Comparison of ENCODE assay signal across 8 cellular contexts in genomic region chr2:219597552-219598307, GRCh38. TPM values are rescaled to one million over a fixed set of nuclear protein-coding genes. Genes with fewer than 3 reads are reported as not detected.
DNase-seq lines count a peak whose midpoint lies in the region; ATAC-seq lines count a peak whose summit lies in the region.

STK11IP (plus strand) TSS chr2:219597857; CDS start chr2:219598120, 263 bp downstream.

- H4K20me1 ChIP-seq in BLaER1 = no peaks in the 10 kb centered on the region

- peaks cover 3% of the 10 kb centered on the region for H3K36me3 Mint-ChIP-seq in activated CD4-positive, alpha-beta T cell treated with anti-CD3 and anti-CD28 coated beads, Interleukin-2, amount 10 ng/mL, durations not matched to agents 7 days and 5 days (ENCODE audit: low read depth)

- H3K4me2 ChIP-seq in BLaER1 = peak within 1 kb of the TSS; percentile 96

- peaks cover 21% of the 10 kb centered on the region for H3K36me3 ChIP-seq in BLaER1

- no peaks in the 10 kb centered on the region for H3K27me3 Mint-ChIP-seq in activated CD4-positive, alpha-beta T cell treated with anti-CD3 and anti-CD28 coated beads, Interleukin-2, amount 10 ng/mL, durations not matched to agents 7 days and 5 days

- peak; percentile 94 for DNase-seq in NCI-H69 (lab: John Stamatoyannopoulos, UW)
- DNase-seq in activated CD4-positive, alpha-beta T cell treated with anti-CD3 and anti-CD28 coated beads, Interleukin-2, amount 10 ng/mL, durations not matched to agents 7 days and 5 days = peak; percentile 95
- peak; percentile 33 for DNase-seq in cortex of kidney (lab: John Stamatoyannopoulos, UW)
- peak; percentile 98 to 99 for DNase-seq in left colon
- DNase-seq in stimulated activated CD4-positive, alpha-beta T cell treated with anti-CD3 and anti-CD28 coated beads, Interleukin-1b, Interleukin-23, amount 100 ng/mL, for 48 hours = peak; percentile 89

- peak within 1 kb of the TSS; percentile 96 for H3K27ac Mint-ChIP-seq in activated CD4-positive, alpha-beta T cell treated with anti-CD3 and anti-CD28 coated beads, Interleukin-2, amount 10 ng/mL, durations not matched to agents 7 days and 5 days

- peaks cover 27% of the 10 kb centered on the region for H3K4me1 Mint-ChIP-seq in activated CD4-positive, alpha-beta T cell treated with anti-CD3 and anti-CD28 coated beads, Interleukin-2, amount 10 ng/mL, durations not matched to agents 7 days and 5 days

- CTCF ChIA-PET in activated CD4-positive, alpha-beta T cell treated with anti-CD3 and anti-CD28 coated beads, Interleukin-2, amount 10 ng/mL, durations not matched to agents 7 days and 5 days (lab: Charles Lee) = interaction anchor here (0.7 to 2.3 kb wide), 4 partner anchors 45 to 68 kb away, joined by 3 to 7 read pairs (median 3); no protein-coding TSS in a partner anchor

- H3K9ac ChIP-seq in BLaER1 = peak within 1 kb of the TSS; percentile 79

- no peaks in the 10 kb centered on the region for H3K9me3 Mint-ChIP-seq in activated CD4-positive, alpha-beta T cell treated with anti-CD3 and anti-CD28 coated beads, Interleukin-2, amount 10 ng/mL, durations not matched to agents 7 days and 5 days

- peak within 1 kb of the TSS; percentile 92 for H3K4me3 Mint-ChIP-seq in activated CD4-positive, alpha-beta T cell treated with anti-CD3 and anti-CD28 coated beads, Interleukin-2, amount 10 ng/mL, durations not matched to agents 7 days and 5 days

- peak; percentile 92 for ATAC-seq in GM19328 (IDR thresholded peaks at IDR 0.05; ENCODE audit: unreplicated experiment)
- ATAC-seq in HG03520 (IDR thresholded peaks at IDR 0.05; ENCODE audit: unreplicated experiment) = peak; percentile 85
- peak; percentile 96 for ATAC-seq in left colon

- no peaks in the 10 kb centered on the region for H3K9me3 ChIP-seq in BLaER1

- POLR2A ChIA-PET in activated CD4-positive, alpha-beta T cell treated with anti-CD3 and anti-CD28 coated beads, Interleukin-2, amount 10 ng/mL, durations not matched to agents 7 days and 5 days (lab: Charles Lee) = no interaction called here

- no peaks in the 10 kb centered on the region for H3K27me3 ChIP-seq in BLaER1

- H3K4me1 ChIP-seq in BLaER1 = peaks cover 25% of the 10 kb centered on the region

- intact Hi-C loops in left colon (cut with DNase I, micrococcal nuclease) = no loop called here

- peak within 1 kb of the TSS; percentile 86 for H3K27ac ChIP-seq in BLaER1

- H3K4me3 ChIP-seq in BLaER1 = peak within 1 kb of the TSS; percentile 79

RNA-seq across cellular contexts. Expression of gene STK11IP, which starts in this region (rescaled TPM):
- total RNA-seq in activated CD4-positive, alpha-beta T cell treated with anti-CD3 and anti-CD28 coated beads, Interleukin-2, amount 10 ng/mL, durations not matched to agents 7 days and 5 days = 10 to 100 TPM; 35.3 to 40.3 TPM
- 10 to 100 TPM; 27.9 to 35.5 TPM for total RNA-seq in left colon

Comparison
In these comparisons a context has a peak if more than half of its experiments do, and no peak if none do; other contexts are left out.
1. Peak in every context shown above with its lines: DNase-seq, ATAC-seq, H3K4me3 ChIP-seq and H3K27ac ChIP-seq.
2. DNase-seq: peak in every context shown above with its lines; median percentile 98 in left colon; 95 in activated CD4-positive, alpha-beta T cell treated with anti-CD3 and anti-CD28 coated beads, Interleukin-2, amount 10 ng/mL, durations not matched to agents 7 days and 5 days; 94 in NCI-H69; 89 in stimulated activated CD4-positive, alpha-beta T cell treated with anti-CD3 and anti-CD28 coated beads, Interleukin-1b, Interleukin-23, amount 100 ng/mL, for 48 hours; 33 in cortex of kidney.